Comparison of ENCODE assay signal across 11 cellular contexts in genomic region chr10:72084094-72084459, GRCh38. TPM values are rescaled to one million over a fixed set of nuclear protein-coding genes. Genes with fewer than 3 reads are reported as not detected.
A peak's percentile ranks its signal among the peaks of the same experiment; 100 is the strongest.
DNase-seq lines count a peak whose midpoint lies in the region; ATAC-seq, FAIRE-seq and TF ChIP-seq lines count a peak whose summit lies in the region.
"Had no signal": no experiment of that assay in that cellular context is flagged by ENCODE, and none has a peak within 500 bp of the region (broad histone marks: within the 10 kb centered on the region; RNA-seq: fewer than 3 reads in every experiment).

No MANE protein-coding gene starts in this region.

- H3K36me3 Mint-ChIP-seq in CD4-positive, alpha-beta T cell (ENCODE audit: low read depth) = peaks cover 91% of the 10 kb centered on the region
- H3K36me3 Mint-ChIP-seq in activated naive CD4-positive, alpha-beta T cell treated with anti-CD3 and anti-CD28 coated beads, Interleukin-2, amount 10 ng/mL, durations not matched to agents 7 days and 5 days = peaks cover 66% of the 10 kb centered on the region

- peak overlapping the region; percentile 96 for H3K27ac ChIP-seq in CD4-positive, alpha-beta T cell (ENCODE audit: low read depth, low read length)
- peak overlapping the region in 3 of 8 donors; percentile 29 to 91 (median 89) for H3K27ac ChIP-seq in spleen

- POLR2A ChIA-PET in CD4-positive, alpha-beta T cell (lab: Charles Lee) = interaction anchor here (0.6 to 8.0 kb wide), 15 partner anchors 8 to 189 kb away, joined by 3 to 117 read pairs (median 4); partner anchors contain the start of genes ANAPC16, ASCC1 and DDIT4

- no peaks in the 10 kb centered on the region for H3K27me3 ChIP-seq in CD4-positive, alpha-beta T cell (ENCODE audit: control insufficient read depth, insufficient read depth, low read length)
- H3K27me3 ChIP-seq in spleen (replicated peaks in 1 of 7) = peaks cover 0 to 29% (median 16%) of the 10 kb centered on the region in 7 donors

- TF ChIP-seq POLR2A in spleen (IDR thresholded peaks at IDR 0.05) = no peak

- TF ChIP-seq CTCF in CD4-positive, alpha-beta T cell (IDR thresholded peaks at IDR 0.05) = no peak
- no peak for TF ChIP-seq CTCF in spleen (IDR thresholded peaks at IDR 0.05 in 8 of 11, conservative IDR thresholded peaks at IDR 0.05 in 3 of 11)

- H3K36me3 ChIP-seq in spleen = peaks cover 0 to 5% (median 0%) of the 10 kb centered on the region in 6 donors

- peak overlapping the region in 2 of 8 donors; percentile 8 to 43 for H3K4me3 ChIP-seq in spleen

- CTCF ChIA-PET in CD4-positive, alpha-beta T cell (lab: Charles Lee) = interaction anchor here (0.6 to 0.9 kb wide), 2 partner anchors 35 to 189 kb away, joined by 3 read pairs; partner anchors contain the start of gene DDIT4
- CTCF ChIA-PET in activated naive CD4-positive, alpha-beta T cell treated with anti-CD3 and anti-CD28 coated beads, Interleukin-2, amount 10 ng/mL, durations not matched to agents 7 days and 5 days (lab: Charles Lee) = interaction anchor here (1.0 to 1.9 kb wide), 3 partner anchors 42 to 252 kb away, joined by 3 to 6 read pairs (median 3); no protein-coding TSS in a partner anchor

- H3K27me3 Mint-ChIP-seq in CD4-positive, alpha-beta T cell = peaks cover 4% of the 10 kb centered on the region
- H3K27me3 Mint-ChIP-seq in activated naive CD4-positive, alpha-beta T cell treated with anti-CD3 and anti-CD28 coated beads, Interleukin-2, amount 10 ng/mL, durations not matched to agents 7 days and 5 days = no peaks in the 10 kb centered on the region

- H3K27ac Mint-ChIP-seq in CD4-positive, alpha-beta T cell = peak overlapping the region; percentile 98
- H3K27ac Mint-ChIP-seq in activated naive CD4-positive, alpha-beta T cell treated with anti-CD3 and anti-CD28 coated beads, Interleukin-2, amount 10 ng/mL, durations not matched to agents 7 days and 5 days = peak overlapping the region; percentile 87

- H3K9me3 ChIP-seq in CD4-positive, alpha-beta T cell (ENCODE audit: control insufficient read depth, low read length) = no peaks in the 10 kb centered on the region
- H3K9me3 ChIP-seq in spleen = no peaks in the 10 kb centered on the region

- peak; percentile 33 for ATAC-seq in CD4-positive, alpha-beta T cell (ENCODE audit: poor library complexity)
- ATAC-seq in GM19463 (IDR thresholded peaks at IDR 0.05; ENCODE audit: unreplicated experiment) = no peak

- intact Hi-C loops in CD4-positive, alpha-beta T cell (cut with DNase I, micrococcal nuclease) = loop anchor here in 1 of 2 experiments (10.0 kb wide), 1 partner anchor 611 kb away; the partner anchor contains the start of gene MCU
- intact Hi-C loops in spleen (cut with DNase I; ENCODE audit: low total_unique reads) = no loop called here

- H3K4me3 Mint-ChIP-seq in CD4-positive, alpha-beta T cell = peak overlapping the region; percentile 100
- H3K4me3 Mint-ChIP-seq in activated naive CD4-positive, alpha-beta T cell treated with anti-CD3 and anti-CD28 coated beads, Interleukin-2, amount 10 ng/mL, durations not matched to agents 7 days and 5 days = peak overlapping the region; percentile 98

- peaks cover 84% of the 10 kb centered on the region for H3K4me1 Mint-ChIP-seq in CD4-positive, alpha-beta T cell (ENCODE audit: low read depth)
- peaks cover 77% of the 10 kb centered on the region for H3K4me1 Mint-ChIP-seq in activated naive CD4-positive, alpha-beta T cell treated with anti-CD3 and anti-CD28 coated beads, Interleukin-2, amount 10 ng/mL, durations not matched to agents 7 days and 5 days

- no peaks in the 10 kb centered on the region for H3K9me3 Mint-ChIP-seq in CD4-positive, alpha-beta T cell
- no peaks in the 10 kb centered on the region for H3K9me3 Mint-ChIP-seq in activated naive CD4-positive, alpha-beta T cell treated with anti-CD3 and anti-CD28 coated beads, Interleukin-2, amount 10 ng/mL, durations not matched to agents 7 days and 5 days

- FAIRE-seq in GM19239 (lab: Jason Lieb, UNC) = no peak
- FAIRE-seq: islet of Langerhans had no signal

- peaks cover 14 to 100% (median 74%) of the 10 kb centered on the region in 6 donors for H3K4me1 ChIP-seq in spleen

- DNase-seq in CD4-positive, alpha-beta T cell = peak in 9 of 10 experiments; percentile 40 to 67 (median 54)
- DNase-seq in activated CD4-positive, alpha-beta T cell treated with anti-CD3 and anti-CD28 coated beads for 48 hours = peak; percentile 78
- peak; percentile 66 for DNase-seq in activated naive CD4-positive, alpha-beta T cell treated with anti-CD3 and anti-CD28 coated beads, Interleukin-2, amount 10 ng/mL, durations not matched to agents 7 days and 5 days
- DNase-seq in spleen (peak; percentile 72), GM19239 (ENCODE audit: insufficient read length, low spot score) (no peak), Kasumi-1 (lab: John Stamatoyannopoulos, UW) (no peak), COLO829 (ENCODE audit: low spot score) (no peak)
- DNase-seq: anterior cingulate cortex, SHP77 had no signal

- WGBS in spleen, 5 donors = 76 to 87% (median 85%) methylated on average over 2 to 9 of the region's 9 CpGs

RNA-seq across cellular contexts. Expression of gene SPOCK2, which starts 4.3 kb away (rescaled TPM):
- 100 to 1,000 TPM; 976 to 998 TPM for total RNA-seq in CD4-positive, alpha-beta T cell
- total RNA-seq in spleen = 10 to 100 TPM; 32.2 to 64.3 (median 43.5) TPM
- 10 to 100 TPM; 12.6 to 28.4 (median 23.6) TPM for polyA plus RNA-seq in spleen

Comparison
In these comparisons a context has a peak if more than half of its experiments do, and no peak if none do; other contexts are left out.
1. DNase-seq: peak in CD4-positive, alpha-beta T cell (9 of 10), activated CD4-positive, alpha-beta T cell treated with anti-CD3 and anti-CD28 coated beads for 48 hours (single experiment), activated naive CD4-positive, alpha-beta T cell treated with anti-CD3 and anti-CD28 coated beads, Interleukin-2, amount 10 ng/mL, durations not matched to agents 7 days and 5 days (single experiment) and spleen (single experiment); none in GM19239 (single experiment), Kasumi-1 (0 of 2) and COLO829 (single experiment).
2. RNA of gene SPOCK2, which starts 4.3 kb away (total RNA-seq): 976 to 998 TPM in CD4-positive, alpha-beta T cell; 32.2 to 64.3 TPM in spleen; every median in the first group is over 10 times any median in the second.